ENCODE assay signal across 9 cellular contexts in the genomic region with DNA sequence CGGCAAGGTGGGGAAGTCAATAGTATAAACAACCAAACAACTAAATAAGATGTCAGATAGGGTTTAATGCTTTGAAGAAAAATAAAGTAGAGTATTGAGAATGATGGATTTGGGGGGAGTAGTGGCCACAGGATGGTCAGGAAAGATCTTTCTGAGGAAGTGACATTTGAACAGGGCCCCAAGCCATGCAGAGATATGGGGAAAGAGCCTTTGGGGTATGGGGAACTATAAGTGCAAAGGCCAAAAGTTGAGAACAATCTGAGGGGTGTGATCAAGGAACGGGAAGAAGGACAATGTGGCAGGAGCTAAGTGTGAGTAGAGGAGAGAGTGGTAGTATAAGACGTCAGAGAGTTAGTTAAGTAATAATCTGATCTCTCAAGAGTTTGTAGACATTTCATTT. TPM values are rescaled to one million over a fixed set of nuclear protein-coding genes. Genes with fewer than 3 reads are reported as not detected.
A peak's percentile ranks its signal among the peaks of the same experiment; 100 is the strongest.
DNase-seq lines count a peak whose midpoint lies in the region; TF ChIP-seq lines count a peak whose summit lies in the region.
"Had no signal": no experiment of that assay in that cellular context is flagged by ENCODE, and none has a peak within 500 bp of the region (broad histone marks: within the 10 kb centered on the region; RNA-seq: fewer than 3 reads in every experiment).

No MANE protein-coding gene starts in this region.

- H3K4me3 Mint-ChIP-seq in activated CD4-positive, alpha-beta T cell treated with anti-CD3 and anti-CD28 coated beads, Interleukin-2, amount 10 ng/mL, durations not matched to agents 24 days and 14 days = peak overlapping the region; percentile 95

- H3K9me3 ChIP-seq in SK-N-MC (ENCODE audit: low read depth, low read length) = no peaks in the 10 kb centered on the region
- no peaks in the 10 kb centered on the region for H3K9me3 ChIP-seq in esophagus muscularis mucosa
- H3K9me3 ChIP-seq in skeletal muscle tissue (ENCODE audit: control insufficient read depth in 3 of 3, low read length in 3 of 3) = no peaks in the 10 kb centered on the region
- H3K9me3 ChIP-seq: tibial artery had no signal

- H3K27ac Mint-ChIP-seq in activated CD4-positive, alpha-beta T cell treated with anti-CD3 and anti-CD28 coated beads, Interleukin-2, amount 10 ng/mL, durations not matched to agents 24 days and 14 days = peak overlapping the region; percentile 31

- no peak for TF ChIP-seq POLR2A in esophagus muscularis mucosa (IDR thresholded peaks at IDR 0.05; ENCODE audit: low read depth)

- no peak for DNase-seq in activated CD4-positive, alpha-beta T cell treated with anti-CD3 and anti-CD28 coated beads, Interleukin-2, amount 10 ng/mL, durations not matched to agents 24 days and 14 days
- no peak for DNase-seq in activated CD4-positive, alpha-beta T cell treated with anti-CD3 and anti-CD28 coated beads, Interleukin-2, amount 50 U/mL, for 1 hour
- no peak for DNase-seq in SK-N-MC (ENCODE audit: low read depth, low spot score)
- no peak for DNase-seq in esophagus muscularis mucosa (ENCODE audit: extremely low spot score)
- no peak for DNase-seq in AG20443 (ENCODE audit: low spot score)
- no peak for DNase-seq in germinal center (ENCODE audit: low spot score)
- no peak for DNase-seq in activated gamma-delta T cell treated with Interleukin-2 at 50 U/mL for 16 hours
- DNase-seq: tibial artery had no signal

- peaks cover 23% of the 10 kb centered on the region; the same call in 1 of the 2 replicates for H3K36me3 ChIP-seq in SK-N-MC (ENCODE audit: insufficient read depth, low read length)
- peaks cover 12 to 27% (median 17%) of the 10 kb centered on the region in 4 donors for H3K36me3 ChIP-seq in esophagus muscularis mucosa
- peaks cover 2 to 12% (median 5%) of the 10 kb centered on the region in 3 donors for H3K36me3 ChIP-seq in skeletal muscle tissue (ENCODE audit: control insufficient read depth in 3 of 3, insufficient read depth in 3 of 3, low read length in 3 of 3)

- TF ChIP-seq CTCF in esophagus muscularis mucosa (IDR thresholded peaks at IDR 0.05) = no peak

- WGBS in esophagus muscularis mucosa = 72% methylated on average over 3 of the region's 3 CpGs

- no peak for TF ChIP-seq EP300 in esophagus muscularis mucosa (IDR thresholded peaks at IDR 0.05)

- intact Hi-C loops in activated CD4-positive, alpha-beta T cell treated with anti-CD3 and anti-CD28 coated beads, Interleukin-2, amount 10 ng/mL, durations not matched to agents 24 days and 14 days (cut with micrococcal nuclease) = loop anchor here (2.0 to 5.0 kb wide), 3 partner anchors 190 to 697 kb away; a partner anchor contains a TSS
- intact Hi-C loops in esophagus muscularis mucosa (cut with DNase I) = no loop called here

- peaks cover 13 to 29% (median 27%) of the 10 kb centered on the region in 4 donors for H3K4me1 ChIP-seq in esophagus muscularis mucosa
- peaks cover 5 to 23% (median 12%) of the 10 kb centered on the region in 3 donors for H3K4me1 ChIP-seq in skeletal muscle tissue (ENCODE audit: control insufficient read depth in 3 of 3, insufficient read depth in 3 of 3, low read length in 3 of 3)

- H3K4me3 ChIP-seq in SK-N-MC (peak overlapping the region; percentile 99), esophagus muscularis mucosa (peak overlapping the region in 3 of 4 donors; percentile 89 to 99 (median 98)), skeletal muscle tissue (ENCODE audit: low read length in 3 of 3) (peak overlapping the region; percentile 35 to 100 (median 97))

- H3K4me1 Mint-ChIP-seq in activated CD4-positive, alpha-beta T cell treated with anti-CD3 and anti-CD28 coated beads, Interleukin-2, amount 10 ng/mL, durations not matched to agents 24 days and 14 days = peaks cover 31% of the 10 kb centered on the region

- no peaks in the 10 kb centered on the region for H3K9me3 Mint-ChIP-seq in activated CD4-positive, alpha-beta T cell treated with anti-CD3 and anti-CD28 coated beads, Interleukin-2, amount 10 ng/mL, durations not matched to agents 24 days and 14 days

- H3K27me3 Mint-ChIP-seq in activated CD4-positive, alpha-beta T cell treated with anti-CD3 and anti-CD28 coated beads, Interleukin-2, amount 10 ng/mL, durations not matched to agents 24 days and 14 days = peaks cover 9% of the 10 kb centered on the region

- H3K27me3 ChIP-seq in esophagus muscularis mucosa (no peaks in the 10 kb centered on the region), skeletal muscle tissue (ENCODE audit: control insufficient read depth in 3 of 3, insufficient read depth in 3 of 3, low read length in 3 of 3) (no peaks in the 10 kb centered on the region)
- H3K27me3 ChIP-seq: tibial artery had no signal

- H3K27ac ChIP-seq in SK-N-MC (no peak overlapping the region), esophagus muscularis mucosa (replicated peaks in 1 of 4) (no peak overlapping the region), skeletal muscle tissue (ENCODE audit: low read depth, low read length) (no peak overlapping the region)

- H3K36me3 Mint-ChIP-seq in activated CD4-positive, alpha-beta T cell treated with anti-CD3 and anti-CD28 coated beads, Interleukin-2, amount 10 ng/mL, durations not matched to agents 24 days and 14 days (ENCODE audit: low read depth) = peaks cover 28% of the 10 kb centered on the region

- peak overlapping the region; percentile 91 for H3K9ac ChIP-seq in SK-N-MC (ENCODE audit: insufficient read length)
- no peak overlapping the region for H3K9ac ChIP-seq in skeletal muscle tissue (ENCODE audit: low read depth in 1 of 3, low read length in 3 of 3)

RNA-seq across cellular contexts. Expression of a gene that starts 1.3 kb away (rescaled TPM):
- 57.7 and 58.1 TPM in 2 replicates for total RNA-seq in activated CD4-positive, alpha-beta T cell treated with anti-CD3 and anti-CD28 coated beads, Interleukin-2, amount 10 ng/mL, durations not matched to agents 24 days and 14 days
- total RNA-seq in esophagus muscularis mucosa = 10 to 100 TPM; 34.5 to 39.5 (median 37.6) TPM
- 64.2 TPM for total RNA-seq in skeletal muscle tissue

RNA-seq across cellular contexts. Expression of a gene that starts 15.7 kb away (rescaled TPM):
- total RNA-seq in activated CD4-positive, alpha-beta T cell treated with anti-CD3 and anti-CD28 coated beads, Interleukin-2, amount 10 ng/mL, durations not matched to agents 24 days and 14 days = 0.69 and 0.77 TPM in 2 replicates
- total RNA-seq in esophagus muscularis mucosa = 1 to 10 TPM; 1.2 to 2.5 (median 1.3) TPM
- 1.0 TPM for total RNA-seq in skeletal muscle tissue
